In the genomic region with DNA sequence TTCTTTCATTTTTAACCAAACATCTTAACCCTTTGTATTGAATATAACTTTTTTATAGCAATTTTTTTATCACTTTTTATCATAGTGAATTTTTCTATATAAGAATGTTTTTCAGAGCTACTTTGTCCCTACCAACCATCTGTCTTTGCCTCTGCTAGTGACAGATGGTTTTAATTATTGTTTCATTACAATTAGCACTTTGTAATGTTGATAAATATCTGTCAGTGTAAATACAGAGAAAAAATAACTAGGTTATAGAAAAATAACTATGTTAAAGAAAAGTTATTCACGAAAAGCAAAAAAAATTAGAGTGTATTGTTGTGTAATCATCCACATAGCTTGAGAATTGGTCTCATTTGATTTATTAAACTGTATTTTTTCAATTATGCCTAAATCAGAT, we compare ENCODE assay signal across 15 cellular contexts.
DNase-seq lines count a peak whose midpoint lies in the region; ATAC-seq and TF ChIP-seq lines count a peak whose summit lies in the region.
"Had no signal": no experiment of that assay in that cellular context is flagged by ENCODE, and none has a peak within 500 bp of the region (broad histone marks: within the 10 kb centered on the region; RNA-seq: fewer than 3 reads in every experiment).

No MANE protein-coding gene starts in this region.

- H3K27ac ChIP-seq in hepatocyte: no peak overlapping the region

- H3K36me3 ChIP-seq in hepatocyte (replicated peaks; ENCODE audit: insufficient read depth, low read depth): no peaks in the 10 kb centered on the region

- H3K4me3 ChIP-seq in hepatocyte: no peak overlapping the region
- H3K4me3 ChIP-seq: GM23338 had no signal

- H3K9me2 ChIP-seq in hepatocyte (replicated peaks; ENCODE audit: insufficient read depth): no peaks in the 10 kb centered on the region

- WGBS in hepatocyte (ENCODE audit: low lambda C conversion rate, missing lambda C conversion rate): 76% methylated on average over 1 of the region's 1 CpG

- H2AFZ ChIP-seq in hepatocyte: no peak overlapping the region
- H2AFZ ChIP-seq: GM23338 had no signal

- H3K4me1 ChIP-seq in hepatocyte (ENCODE audit: insufficient read depth): no peaks in the 10 kb centered on the region

- no peaks in the 10 kb centered on the region for H4K20me1 ChIP-seq in hepatocyte (ENCODE audit: insufficient read depth, poor library complexity, severe bottlenecking)

- TF ChIP-seq CTCF in hepatocyte (IDR thresholded peaks at IDR 0.05; ENCODE audit: poor library complexity): no peak

- ATAC-seq in HG03139 (IDR thresholded peaks at IDR 0.05; ENCODE audit: unreplicated experiment): no peak
- ATAC-seq: GM23338, HCT116 had no signal

- no peak overlapping the region for H3K4me2 ChIP-seq in hepatocyte
- H3K4me2 ChIP-seq: GM23338 had no signal

- no peaks in the 10 kb centered on the region for H3K27me3 ChIP-seq in hepatocyte

- H3K79me2 ChIP-seq in hepatocyte: no peaks in the 10 kb centered on the region

- peak; percentile 35 for DNase-seq in NCI-H2171 treated with DMSO at 0.1 percent for 48 hours (lab: John Stamatoyannopoulos, UW)
- no peak for DNase-seq in NCI-H2171 (lab: John Stamatoyannopoulos, UW)
- peak; percentile 26 for DNase-seq in NCI-H69 (lab: John Stamatoyannopoulos, UW)
- peak; percentile 22 for DNase-seq in cerebellum (ENCODE audit: low spot score)
- DNase-seq in hepatocyte (ENCODE audit: low spot score): no peak
- DNase-seq: Calu3; CD4-positive, alpha-beta memory T cell; COR-L47; DMS79; EL; GF-D8; H9 had no signal

- no peaks in the 10 kb centered on the region for H3K9me3 ChIP-seq in hepatocyte (ENCODE audit: low read depth)

Comparison
In these comparisons a context has a peak if more than half of its experiments do, and no peak if none do; other contexts are left out.
1. DNase-seq: peak in NCI-H2171 treated with DMSO at 0.1 percent for 48 hours (single experiment), NCI-H69 (single experiment) and cerebellum (single experiment); none in NCI-H2171 (single experiment) and hepatocyte (single experiment).